ENCODE assay signal across 8 cellular contexts in the genomic region with DNA sequence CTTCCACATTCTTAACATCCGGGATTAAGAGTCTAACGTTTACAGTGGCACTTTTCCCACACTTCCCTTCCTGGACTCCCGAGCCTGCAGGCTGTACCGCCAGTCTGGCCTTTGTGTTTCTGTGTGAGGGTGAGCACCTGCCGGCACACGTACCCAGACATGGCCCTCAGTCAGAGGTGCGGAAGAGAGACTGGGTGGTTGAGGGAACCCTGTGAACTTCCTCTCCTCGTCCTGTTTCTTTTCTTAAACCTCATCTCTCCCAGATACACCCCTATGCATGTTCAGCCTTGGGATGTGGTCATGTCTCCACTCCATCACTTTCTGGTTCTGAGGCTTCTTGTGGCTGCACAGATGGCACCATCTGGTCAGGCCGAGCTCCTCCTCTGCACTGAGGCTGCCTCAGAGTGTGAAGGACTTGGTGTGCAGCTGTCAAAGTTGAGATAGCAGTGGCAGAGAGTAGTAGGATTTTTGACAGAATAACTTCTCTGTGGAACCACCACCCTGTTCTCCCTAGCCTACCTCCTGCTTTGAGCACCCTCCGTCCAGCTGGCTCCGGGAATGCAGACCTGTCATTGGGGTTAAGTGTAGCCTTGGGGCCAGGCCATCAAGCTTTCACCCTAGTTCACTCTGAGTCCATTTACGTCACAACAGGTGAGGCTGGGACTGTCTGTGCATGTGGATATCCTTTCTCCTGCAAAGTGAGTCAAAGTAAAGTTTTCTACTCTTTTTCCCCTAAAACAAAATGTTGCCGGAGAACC. TPM values are rescaled to one million over a fixed set of nuclear protein-coding genes. Genes with fewer than 3 reads are reported as not detected.
DNase-seq lines count a peak whose midpoint lies in the region; ATAC-seq, FAIRE-seq and TF ChIP-seq lines count a peak whose summit lies in the region.

No MANE protein-coding gene starts in this region.

- no peaks in the 10 kb centered on the region for H3K79me2 ChIP-seq in mesendoderm (ENCODE audit: control insufficient read depth, insufficient read depth, low read length)

- peak; percentile 58 for DNase-seq in NCI-H82 treated with DMSO at 0.1 percent for 48 hours (lab: John Stamatoyannopoulos, UW; ENCODE audit: unreplicated experiment)
- DNase-seq in pancreas, result peak in 1 of 6 donors; percentile 16
- DNase-seq in tibial artery, result no peak
- DNase-seq in SKM-1 treated with dmso at 0.1 percent for 144 hours (lab: John Stamatoyannopoulos, UW; ENCODE audit: unreplicated experiment), result no peak
- DNase-seq in mesendoderm, result no peak
- DNase-seq in A673 (ENCODE audit: low spot score), result no peak

- no peak overlapping the region for H4K8ac ChIP-seq in mesendoderm (ENCODE audit: low read depth, low read length)

- H3K4ac ChIP-seq in mesendoderm (ENCODE audit: low read depth, low read length), result no peak overlapping the region

- H2BK5ac ChIP-seq in mesendoderm (ENCODE audit: low read length), result no peak overlapping the region

- TF ChIP-seq CTCF in pancreas (IDR thresholded peaks at IDR 0.05) (no peak), tibial artery (IDR thresholded peaks at IDR 0.05) (no peak), A673 (conservative IDR thresholded peaks at IDR 0.05; ENCODE audit: low read depth, low read length) (no peak)

- no peak overlapping the region for H3K56ac ChIP-seq in mesendoderm (ENCODE audit: low read length)

- 48 to 53% methylated on average over 13 of the region's 13 CpGs for WGBS in pancreas, 2 donors
- no CpG with 5 or more reads among the region's 13 CpGs for WGBS in mesendoderm (ENCODE audit: extremely low coverage, insufficient coverage, low lambda C conversion rate)

- H3K79me1 ChIP-seq in mesendoderm (ENCODE audit: low read length), result no peaks in the 10 kb centered on the region

- no peak overlapping the region for H4K5ac ChIP-seq in mesendoderm (ENCODE audit: low read length)

- CTCF ChIA-PET in A673 (lab: Charles Lee), result no interaction called here

- H3K23ac ChIP-seq in mesendoderm (ENCODE audit: low read length), result no peak overlapping the region

- H2AK5ac ChIP-seq in mesendoderm (ENCODE audit: low read length), result no peak overlapping the region

- H3K4me3 ChIP-seq in pancreas (no peak overlapping the region), tibial artery (no peak overlapping the region), mesendoderm (ENCODE audit: low read length) (no peak overlapping the region), A673 (ENCODE audit: low read depth, low read length, poor library complexity, severe bottlenecking) (no peak overlapping the region)

- H3K36me3 ChIP-seq in pancreas (no peaks in the 10 kb centered on the region), tibial artery (peaks cover 0 to 3% (median 0%) of the 10 kb centered on the region in 3 donors), mesendoderm (ENCODE audit: control insufficient read depth, insufficient read depth, low read length) (peaks cover 1% of the 10 kb centered on the region), A673 (ENCODE audit: insufficient read depth, low read length, poor library complexity, severe bottlenecking) (no peaks in the 10 kb centered on the region)

- no peak overlapping the region for H3K18ac ChIP-seq in mesendoderm (ENCODE audit: low read length)

- intact Hi-C loops in pancreas (cut with DNase I) (no loop called here), tibial artery (cut with DNase I; ENCODE audit: low total_unique reads) (no loop called here), A673 (cut with micrococcal nuclease; ENCODE audit: unreplicated experiment) (no loop called here)

- H3K9ac ChIP-seq in mesendoderm (ENCODE audit: low read length), result no peak overlapping the region

- no peak overlapping the region for H2BK15ac ChIP-seq in mesendoderm (replicated peaks; ENCODE audit: low read depth)

- peaks cover 0 to 11% (median 3%) of the 10 kb centered on the region in 3 donors for H3K4me1 ChIP-seq in pancreas
- peaks cover 0 to 16% (median 0%) of the 10 kb centered on the region in 4 donors for H3K4me1 ChIP-seq in tibial artery
- no peaks in the 10 kb centered on the region for H3K4me1 ChIP-seq in mesendoderm (ENCODE audit: control insufficient read depth, low read depth, low read length)
- H3K4me1 ChIP-seq in A673 (ENCODE audit: insufficient read depth, low read length, poor library complexity, severe bottlenecking), result no peaks in the 10 kb centered on the region

- no peak overlapping the region for H3K4me2 ChIP-seq in mesendoderm (ENCODE audit: low read length)

- H3K27ac ChIP-seq in pancreas, result peak overlapping the region in 1 of 4 donors; percentile 12
- H3K27ac ChIP-seq in tibial artery, result no peak overlapping the region
- H3K27ac ChIP-seq in mesendoderm (ENCODE audit: low read depth, low read length), result no peak overlapping the region
- no peak overlapping the region for H3K27ac ChIP-seq in A673 (ENCODE audit: low read depth, low read length, poor library complexity, severe bottlenecking)

- H3K27me3 ChIP-seq in pancreas (no peaks in the 10 kb centered on the region), tibial artery (no peaks in the 10 kb centered on the region), mesendoderm (ENCODE audit: insufficient read depth, low read length, poor library complexity) (no peaks in the 10 kb centered on the region), A673 (replicated peaks; ENCODE audit: insufficient read depth, low read depth, low read length, poor library complexity) (no peaks in the 10 kb centered on the region)

- ATAC-seq in GM19043 (IDR thresholded peaks at IDR 0.05; ENCODE audit: low read depth, unreplicated experiment), result peak; percentile 67
- ATAC-seq in HG02884 (IDR thresholded peaks at IDR 0.05; ENCODE audit: unreplicated experiment), result peak; percentile 48
- ATAC-seq in pancreas, result peak; percentile 45 to 73 (median 62)

- no TSS peak for BruUV-seq in A673 (replicated peaks; lab: Mats Ljungman, UMichigan)

- POLR2A ChIA-PET in A673 (lab: Charles Lee; ENCODE audit: low non-redundant PET), result no interaction called here

- no peak for FAIRE-seq in pancreas (lab: Jason Lieb, UNC)

- no peak overlapping the region for H2BK120ac ChIP-seq in mesendoderm (ENCODE audit: low read depth, low read length)

- no peaks in the 10 kb centered on the region for H3K9me3 ChIP-seq in pancreas
- no peaks in the 10 kb centered on the region for H3K9me3 ChIP-seq in tibial artery
- no peaks in the 10 kb centered on the region for H3K9me3 ChIP-seq in A673 (ENCODE audit: low read depth, low read length, poor library complexity, severe bottlenecking)

RNA-seq across cellular contexts. Expression of gene VASH2, which starts 31.4 kb away (rescaled TPM):
- 1 to 10 TPM in 1 of 6 donors, under 1 TPM in 4, not detected in 1; 0.16 to 1.9 (median 0.57) TPM for total RNA-seq in pancreas
- polyA plus RNA-seq in pancreas, result under 1 TPM; 0.15 to 0.35 TPM
- polyA plus RNA-seq in mesendoderm (2013, experiment 1 of 2), result 86.1 TPM
- polyA plus RNA-seq in mesendoderm (2013, experiment 2 of 2), result 89.3 TPM
- 2.7 and 4.3 TPM in 2 replicates for total RNA-seq in A673 (2021)

RNA-seq across cellular contexts. Expression of gene ANGEL2, which starts 33.9 kb away (rescaled TPM):
- 10 to 100 TPM; 10.7 to 17.2 (median 11.8) TPM for total RNA-seq in pancreas
- 10 to 100 TPM in 1 of 2 donors, 1 to 10 TPM in 1; 9.8 to 15.5 TPM for polyA plus RNA-seq in pancreas
- polyA plus RNA-seq in mesendoderm (2013, experiment 1 of 2), result 20.8 TPM
- polyA plus RNA-seq in mesendoderm (2013, experiment 2 of 2), result 20.1 TPM
- total RNA-seq in A673 (2021), result 32.5 and 36.3 TPM in 2 replicates
